ENCODE assay signal across 8 cellular contexts in genomic region chr2:221529943-221530652, GRCh38. TPM values are rescaled to one million over a fixed set of nuclear protein-coding genes. Genes with fewer than 3 reads are reported as not detected.
DNase-seq lines count a peak whose midpoint lies in the region; ATAC-seq and TF ChIP-seq lines count a peak whose summit lies in the region.

No MANE protein-coding gene starts in this region.

- peaks cover 2 to 6% (median 2%) of the 10 kb centered on the region in 3 donors for H3K27me3 Mint-ChIP-seq in CD14-positive monocyte (ENCODE audit: low read depth in 3 of 3)

- H3K4me3 ChIP-seq in prostate gland: no peak overlapping the region

- peaks cover 14% of the 10 kb centered on the region for H3K4me1 ChIP-seq in prostate gland (replicated peaks)

- no peak overlapping the region for H3K27ac Mint-ChIP-seq in CD14-positive monocyte

- intact Hi-C loops in prostate gland (cut with DNase I) (no loop called here), CD14-positive monocyte (cut with micrococcal nuclease) (no loop called here)

- H3K36me3 ChIP-seq in prostate gland: no peaks in the 10 kb centered on the region

- no peak overlapping the region for H3K4me3 Mint-ChIP-seq in CD14-positive monocyte

- peaks cover 6% of the 10 kb centered on the region for H3K4me1 Mint-ChIP-seq in CD14-positive monocyte

- TF ChIP-seq CTCF in prostate gland (IDR thresholded peaks at IDR 0.05) (no peak), CD14-positive monocyte (IDR thresholded peaks at IDR 0.05) (no peak)

- 21% methylated on average over 10 of the region's 10 CpGs for WGBS in prostate gland

- no peaks in the 10 kb centered on the region for H3K36me3 Mint-ChIP-seq in CD14-positive monocyte

- ATAC-seq in HG03378 (IDR thresholded peaks at IDR 0.05; ENCODE audit: unreplicated experiment): no peak
- no peak for ATAC-seq in GM21723 (IDR thresholded peaks at IDR 0.05; ENCODE audit: unreplicated experiment)
- ATAC-seq in GM21381 (IDR thresholded peaks at IDR 0.05; ENCODE audit: unreplicated experiment): no peak

- DNase-seq in EL: peak; percentile 77
- peak; percentile 52 for DNase-seq in NCI-H446 treated with DMSO at 0.1 percent for 48 hours (lab: John Stamatoyannopoulos, UW)
- peak; percentile 44 for DNase-seq in dedifferentiated amniotic fluid mesenchymal stem cell (ENCODE audit: extremely low spot score)
- peak; percentile 60 for DNase-seq in prostate gland (ENCODE audit: low spot score)
- DNase-seq in CD14-positive monocyte (ENCODE audit: low spot score): no peak

- peak overlapping the region in 1 of 2 donors; percentile 29 for H3K27ac ChIP-seq in prostate gland

- H3K9me3 Mint-ChIP-seq in CD14-positive monocyte: no peaks in the 10 kb centered on the region

- TF ChIP-seq POLR2A in prostate gland (IDR thresholded peaks at IDR 0.05): no peak

- no peaks in the 10 kb centered on the region for H3K27me3 ChIP-seq in prostate gland (replicated peaks; ENCODE audit: insufficient read depth)

- H3K9me3 ChIP-seq in prostate gland: no peaks in the 10 kb centered on the region

RNA-seq across cellular contexts. Expression of gene EPHA4, which starts 42.0 kb away (rescaled TPM):
- 10 to 100 TPM; 12.0 to 88.8 TPM for total RNA-seq in prostate gland
- under 1 TPM in 1 of 2 donors, not detected in 1; 0.31 TPM for polyA plus RNA-seq in CD14-positive monocyte
